ENCODE assay signal across 19 cellular contexts in the genomic region with DNA sequence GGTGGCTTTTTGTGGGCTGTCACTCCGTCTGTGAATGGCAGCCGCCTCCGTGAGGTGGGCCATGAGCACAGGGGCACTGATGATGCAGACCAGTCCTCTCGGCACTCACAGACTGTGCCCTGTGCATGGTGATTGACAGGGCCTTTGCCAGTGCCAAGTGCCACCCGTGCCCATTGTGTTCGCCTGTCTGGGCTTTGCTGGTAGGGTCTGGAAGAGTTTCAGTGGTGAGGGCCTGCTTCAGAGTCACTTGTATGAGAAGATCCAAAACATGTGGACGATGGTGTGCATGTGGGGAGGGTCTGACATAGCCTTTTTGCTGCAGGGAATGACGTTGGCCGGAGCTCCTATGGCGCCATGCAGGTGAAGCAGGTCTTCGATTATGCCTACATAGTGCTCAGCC. TPM values are rescaled to one million over a fixed set of nuclear protein-coding genes. Genes with fewer than 3 reads are reported as not detected.
A peak's percentile ranks its signal among the peaks of the same experiment; 100 is the strongest.
DNase-seq lines count a peak whose midpoint lies in the region; ATAC-seq and TF ChIP-seq lines count a peak whose summit lies in the region.
"Had no signal": no experiment of that assay in that cellular context is flagged by ENCODE, and none has a peak within 500 bp of the region (broad histone marks: within the 10 kb centered on the region; RNA-seq: fewer than 3 reads in every experiment).

No MANE protein-coding gene starts in this region.

- H3K9me2 ChIP-seq in GM23338 (ENCODE audit: insufficient read depth) = no peaks in the 10 kb centered on the region

- no peak overlapping the region for H3K14ac ChIP-seq in mesenchymal stem cell (ENCODE audit: low read length in 2 of 2)

- H3K27ac ChIP-seq in GM23338 (ENCODE audit: low read depth) (no peak overlapping the region), RWPE2 (ENCODE audit: poor library complexity, severe bottlenecking) (no peak overlapping the region), mesenchymal stem cell (ENCODE audit: low read length, poor library complexity, severe bottlenecking) (no peak overlapping the region), ascending aorta (no peak overlapping the region)
- H3K27ac ChIP-seq: A549 had no signal

- H3K23ac ChIP-seq in mesenchymal stem cell (ENCODE audit: low read length in 2 of 2) = no peak overlapping the region

- H3K18ac ChIP-seq in mesenchymal stem cell (ENCODE audit: low read depth in 1 of 2, low read length in 2 of 2) = no peak overlapping the region

- H3K27me3 ChIP-seq in GM23338 (ENCODE audit: insufficient read depth) (no peaks in the 10 kb centered on the region), RWPE2 (ENCODE audit: insufficient read depth, poor library complexity, severe bottlenecking) (no peaks in the 10 kb centered on the region), mesenchymal stem cell (ENCODE audit: control insufficient read depth in 1 of 2, insufficient read depth in 1 of 2, low read length in 2 of 2) (no peaks in the 10 kb centered on the region), ascending aorta (no peaks in the 10 kb centered on the region)

- H3K4me3 Mint-ChIP-seq in GM23338 = no peak overlapping the region
- H3K4me3 Mint-ChIP-seq: CD8-positive, alpha-beta T cell had no signal

- H3K27ac Mint-ChIP-seq in GM23338 = peak overlapping the region; percentile 68
- H3K27ac Mint-ChIP-seq: CD8-positive, alpha-beta T cell had no signal

- no peak overlapping the region for H2BK12ac ChIP-seq in mesenchymal stem cell (ENCODE audit: low read length in 2 of 2)

- H3F3A ChIP-seq in GM23338 (replicated peaks; ENCODE audit: low read depth) = 0 out of 2 replicates have a peak, but pooled peaks cover 3% of the 10 kb centered on the region

- no peak overlapping the region for H2BK5ac ChIP-seq in mesenchymal stem cell (ENCODE audit: low read depth, low read length, poor library complexity, severe bottlenecking)

- no peaks in the 10 kb centered on the region; the same call in 2 of the 3 replicates for H3K9me3 Mint-ChIP-seq in GM23338
- H3K9me3 Mint-ChIP-seq: CD8-positive, alpha-beta T cell had no signal

- H3K36me3 Mint-ChIP-seq in GM23338 (ENCODE audit: low read depth) = peaks cover 63% of the 10 kb centered on the region

- H3K4me2 ChIP-seq in GM23338 (no peak overlapping the region), mesenchymal stem cell (ENCODE audit: low read length, poor library complexity, severe bottlenecking) (no peak overlapping the region)
- H3K4me2 ChIP-seq: A549 had no signal

- H3K9me3 ChIP-seq in RWPE2 (ENCODE audit: severe bottlenecking) = no peaks in the 10 kb centered on the region
- H3K9me3 ChIP-seq in mesenchymal stem cell (ENCODE audit: control insufficient read depth, low read length) = no peaks in the 10 kb centered on the region
- no peaks in the 10 kb centered on the region for H3K9me3 ChIP-seq in ascending aorta
- H3K9me3 ChIP-seq: A549 had no signal

- H3K36me3 ChIP-seq in GM23338 (ENCODE audit: insufficient read depth) (peaks cover 23% of the 10 kb centered on the region), RWPE2 (ENCODE audit: low read depth) (peaks cover 94% of the 10 kb centered on the region), mesenchymal stem cell (ENCODE audit: control insufficient read depth in 1 of 2, insufficient read depth in 2 of 2, low read depth in 1 of 2, low read length in 2 of 2) (peaks cover 50 to 78% of the 10 kb centered on the region in 2 experiments), ascending aorta (peaks cover 31 to 65% of the 10 kb centered on the region in 2 donors)

- H3K4me3 ChIP-seq in GM23338 (no peak overlapping the region), RWPE2 (ENCODE audit: severe bottlenecking) (no peak overlapping the region), mesenchymal stem cell (ENCODE audit: insufficient read depth in 1 of 2, low read depth in 1 of 2, low read length in 2 of 2) (no peak overlapping the region), ascending aorta (no peak overlapping the region)
- H3K4me3 ChIP-seq: A549 had no signal

- peaks cover 30% of the 10 kb centered on the region for H3K79me2 ChIP-seq in GM23338 (replicated peaks; ENCODE audit: insufficient read depth)

- WGBS in mesenchymal stem cell = 96% methylated on average over 11 of the region's 11 CpGs

- no peak overlapping the region for H4K8ac ChIP-seq in mesenchymal stem cell (ENCODE audit: low read length)

- peaks cover 5% of the 10 kb centered on the region for H3K27me3 Mint-ChIP-seq in GM23338 (ENCODE audit: insufficient read depth, low read depth, poor library complexity)

- no peak overlapping the region for H3K9ac ChIP-seq in mesenchymal stem cell (ENCODE audit: low read length)

- H2AFZ ChIP-seq in GM23338 = no peak overlapping the region
- no peak overlapping the region for H2AFZ ChIP-seq in mesenchymal stem cell (ENCODE audit: low read depth, low read length)

- peak overlapping the region in 1 of 2 experiments; percentile 10 for H3K4ac ChIP-seq in mesenchymal stem cell (ENCODE audit: low read depth in 1 of 2, low read length in 2 of 2)

- peaks cover 39% of the 10 kb centered on the region for H3K79me1 ChIP-seq in mesenchymal stem cell (replicated peaks; ENCODE audit: low read length, poor library complexity, severe bottlenecking)

- no peak overlapping the region for H2AK5ac ChIP-seq in mesenchymal stem cell (ENCODE audit: low read length, severe bottlenecking)

- TF ChIP-seq CTCF in GM23338 (conservative IDR thresholded peaks at IDR 0.05; ENCODE audit: low read depth in 2 of 2) (no peak), RWPE2 (IDR thresholded peaks at IDR 0.05; ENCODE audit: poor library complexity, severe bottlenecking) (no peak), ascending aorta (IDR thresholded peaks at IDR 0.05) (no peak)

- H2BK120ac ChIP-seq in mesenchymal stem cell (ENCODE audit: low read depth, low read length) = no peak overlapping the region

- ATAC-seq in GM23338 (no peak), RWPE2 (ENCODE audit: low read depth) (no peak), sciatic nerve (no peak)
- ATAC-seq: A549; CD8-positive, alpha-beta T cell had no signal

- no peak for DNase-seq in GM23338 (ENCODE audit: low spot score)
- DNase-seq in RWPE2 (ENCODE audit: low spot score) = peak; percentile 40
- no peak for DNase-seq in mesenchymal stem cell
- peak; percentile 36 for DNase-seq in sciatic nerve (ENCODE audit: low spot score)
- no peak for DNase-seq in NCI-H1930 (lab: John Stamatoyannopoulos, UW)
- DNase-seq in UCSD-AML1 (lab: John Stamatoyannopoulos, UW; ENCODE audit: unreplicated experiment) = no peak
- DNase-seq in ascending aorta (ENCODE audit: low spot score in 2 of 2) = no peak
- DNase-seq: Calu3; CD8-positive, alpha-beta T cell; DMS53; EL; GOT3; NCI-H1417; NCI-H187; NCI-H2227 treated with DMSO at 0.1 percent for 48 hours; NCI-H510A treated with DMSO at 0.1 percent for 48 hours; NCI-H774; SHP77 treated with DMSO at 0.1 percent for 48 hours had no signal

- peaks cover 8% of the 10 kb centered on the region for H3K4me1 ChIP-seq in GM23338 (ENCODE audit: insufficient read depth)
- no peaks in the 10 kb centered on the region for H3K4me1 ChIP-seq in RWPE2 (ENCODE audit: insufficient read depth, poor library complexity, severe bottlenecking)
- H3K4me1 ChIP-seq in mesenchymal stem cell (ENCODE audit: control insufficient read depth, insufficient read depth, low read depth, low read length) = peaks cover 5% of the 10 kb centered on the region
- H3K4me1 ChIP-seq in ascending aorta = peaks cover 0 to 3% of the 10 kb centered on the region in 2 donors
- H3K4me1 ChIP-seq: A549 had no signal

- H4K91ac ChIP-seq in mesenchymal stem cell (ENCODE audit: low read length) = peak overlapping the region; percentile 37

- peaks cover 15% of the 10 kb centered on the region for H4K20me1 ChIP-seq in GM23338 (replicated peaks; ENCODE audit: insufficient read depth)

- H2BK15ac ChIP-seq in mesenchymal stem cell (ENCODE audit: low read depth, poor library complexity, severe bottlenecking) = no peak overlapping the region

- H3K4me1 Mint-ChIP-seq in GM23338 = peaks cover 18% of the 10 kb centered on the region

- intact Hi-C loops in sciatic nerve (cut with DNase I) = loop anchor here (10.0 kb wide), 1 partner anchor 113 kb away; the partner anchor contains the start of genes NSUN2 and SRD5A1
- intact Hi-C loops in ascending aorta (cut with DNase I) = loop anchor here (10.0 kb wide), 2 partner anchors 373 to 1253 kb away; partner anchors contain the start of gene MED10

TF ChIP-seq in GM23338, 12 proteins besides CTCF, POLR2A, EP300 and RAD21 (continues in another document):
- TF ChIP-seq REST (IDR thresholded peaks at IDR 0.05; ENCODE audit: unreplicated experiment) (no peak), EZH2phosphoT487 (IDR thresholded peaks at IDR 0.05; ENCODE audit: unreplicated experiment) (no peak), CREB1 (CRISPR knock-in tag; IDR thresholded peaks at IDR 0.05; ENCODE audit: low read depth) (no peak), JUNB (IDR thresholded peaks at IDR 0.05; ENCODE audit: unreplicated experiment) (no peak), POLR2AphosphoS5 (IDR thresholded peaks at IDR 0.05; ENCODE audit: low read depth) (no peak), ZNF114 (CRISPR knock-in tag; IDR thresholded peaks at IDR 0.05) (no peak)

RNA-seq across cellular contexts. Expression of gene TENT4A, which starts 34.9 kb away (rescaled TPM):
- 20.2 and 24.0 TPM in 2 replicates for total RNA-seq in GM23338 (2014; rRNA removed; shearing (Covaris generic))
- polyA plus RNA-seq in GM23338 (2016; fragmentation: Nextera tagmentation; extraction: Ambion mirVana) = 5.2 and 5.3 TPM in 2 replicates
- polyA plus RNA-seq in mesenchymal stem cell (2013, experiment 1 of 2) = 18.7 TPM
- 19.1 TPM for polyA plus RNA-seq in mesenchymal stem cell (2013, experiment 2 of 2)
- total RNA-seq in sciatic nerve (28.6 TPM), ascending aorta (12.5 TPM)

Comparison
In these comparisons a context has a peak if more than half of its experiments do, and no peak if none do; other contexts are left out.
1. DNase-seq: peak in RWPE2 (single experiment) and sciatic nerve (single experiment); none in GM23338 (single experiment), mesenchymal stem cell (single experiment), NCI-H1930 (0 of 2), UCSD-AML1 (single experiment) and ascending aorta (0 of 2).